15 cellular contexts compared by ENCODE assay signal in the genomic region with DNA sequence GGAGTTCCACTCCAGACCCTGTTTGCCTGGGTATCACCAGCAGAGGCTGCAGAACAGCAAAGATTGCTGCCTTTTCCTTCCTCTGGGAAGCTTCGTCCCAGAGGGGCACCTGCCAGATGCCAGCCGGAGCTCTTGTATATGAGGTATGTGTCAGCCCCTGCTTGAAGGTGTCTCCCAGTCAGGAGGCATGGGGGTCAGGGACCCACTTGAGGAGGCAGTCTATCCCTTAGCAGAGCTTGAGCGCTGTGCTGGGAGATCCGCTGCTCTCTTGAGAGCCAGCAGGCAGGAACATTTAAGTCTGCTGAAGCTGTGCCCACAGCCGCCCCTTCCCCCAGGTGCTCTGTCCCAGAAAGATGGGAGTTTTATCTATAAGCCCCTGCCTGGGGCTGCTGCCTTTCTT. TPM values are rescaled to one million over a fixed set of nuclear protein-coding genes. Genes with fewer than 3 reads are reported as not detected.
"Had no signal": no experiment of that assay in that cellular context is flagged by ENCODE, and none has a peak within 500 bp of the region (broad histone marks: within the 10 kb centered on the region; RNA-seq: fewer than 3 reads in every experiment).

No MANE protein-coding gene starts in this region.

RNA-seq across cellular contexts. Expression of a gene that starts 4.2 kb away (rescaled TPM):
- total RNA-seq: activated B cell treated with CpG ODN at 0.5 μM for 24 hours; activated CD4-positive, alpha-beta memory T cell treated with anti-CD3 and anti-CD28 coated beads for 36 hours; activated CD4-positive, alpha-beta memory T cell treated with anti-CD3 and anti-CD28 coated beads, Interleukin-2, amount 10 ng/mL, durations not matched to agents 7 days and 5 days; activated CD4-positive, alpha-beta T cell treated with anti-CD3 and anti-CD28 coated beads for 36 hours; activated CD4-positive, alpha-beta T cell treated with anti-CD3 and anti-CD28 coated beads, Interleukin-2, amount 10 ng/mL, durations not matched to agents 24 days and 14 days; activated CD4-positive, alpha-beta T cell treated with anti-CD3 and anti-CD28 coated beads, Interleukin-2, amount 10 ng/mL, durations not matched to agents 7 days and 5 days; activated CD8-positive, alpha-beta memory T cell treated with anti-CD3 and anti-CD28 coated beads for 36 hours; activated CD8-positive, alpha-beta memory T cell treated with anti-CD3 and anti-CD28 coated beads, Interleukin-2, amount 10 ng/mL, durations not matched to agents 7 days and 5 days; activated CD8-positive, alpha-beta T cell treated with anti-CD3 and anti-CD28 coated beads for 36 hours; activated CD8-positive, alpha-beta T cell treated with anti-CD3 and anti-CD28 coated beads, Interleukin-2, amount 10 ng/mL, durations not matched to agents 7 days and 5 days; T-helper 1 cell treated with Interleukin-12 subunit alpha and Interleukin-12 subunit beta and Interleukin-4 antibody, amounts not matched to agents 30 ng/mL and 1 ng/mL, for 36 hours; T-helper 17 cell; T-helper 2 cell treated with Interferon-gamma antibody and Interleukin-4, amounts not matched to agents 100 ng/mL and 5 ng/mL, for 36 hours; WTC11 had no signal

RNA-seq across cellular contexts. Expression of a gene that starts 22.5 kb away (rescaled TPM):
- total RNA-seq: activated B cell treated with CpG ODN at 0.5 μM for 24 hours; activated CD4-positive, alpha-beta memory T cell treated with anti-CD3 and anti-CD28 coated beads for 36 hours; activated CD4-positive, alpha-beta memory T cell treated with anti-CD3 and anti-CD28 coated beads, Interleukin-2, amount 10 ng/mL, durations not matched to agents 7 days and 5 days; activated CD4-positive, alpha-beta T cell treated with anti-CD3 and anti-CD28 coated beads for 36 hours; activated CD4-positive, alpha-beta T cell treated with anti-CD3 and anti-CD28 coated beads, Interleukin-2, amount 10 ng/mL, durations not matched to agents 24 days and 14 days; activated CD4-positive, alpha-beta T cell treated with anti-CD3 and anti-CD28 coated beads, Interleukin-2, amount 10 ng/mL, durations not matched to agents 7 days and 5 days; activated CD8-positive, alpha-beta memory T cell treated with anti-CD3 and anti-CD28 coated beads for 36 hours; activated CD8-positive, alpha-beta memory T cell treated with anti-CD3 and anti-CD28 coated beads, Interleukin-2, amount 10 ng/mL, durations not matched to agents 7 days and 5 days; activated CD8-positive, alpha-beta T cell treated with anti-CD3 and anti-CD28 coated beads for 36 hours; activated CD8-positive, alpha-beta T cell treated with anti-CD3 and anti-CD28 coated beads, Interleukin-2, amount 10 ng/mL, durations not matched to agents 7 days and 5 days; T-cell; T-helper 1 cell treated with Interleukin-12 subunit alpha and Interleukin-12 subunit beta and Interleukin-4 antibody, amounts not matched to agents 30 ng/mL and 1 ng/mL, for 36 hours; T-helper 17 cell; T-helper 2 cell treated with Interferon-gamma antibody and Interleukin-4, amounts not matched to agents 100 ng/mL and 5 ng/mL, for 36 hours; WTC11 had no signal

RNA-seq across cellular contexts. Expression of a gene that starts 32.1 kb away (rescaled TPM):
- total RNA-seq: activated B cell treated with CpG ODN at 0.5 μM for 24 hours; activated CD4-positive, alpha-beta memory T cell treated with anti-CD3 and anti-CD28 coated beads for 36 hours; activated CD4-positive, alpha-beta memory T cell treated with anti-CD3 and anti-CD28 coated beads, Interleukin-2, amount 10 ng/mL, durations not matched to agents 7 days and 5 days; activated CD4-positive, alpha-beta T cell treated with anti-CD3 and anti-CD28 coated beads for 36 hours; activated CD4-positive, alpha-beta T cell treated with anti-CD3 and anti-CD28 coated beads, Interleukin-2, amount 10 ng/mL, durations not matched to agents 24 days and 14 days; activated CD4-positive, alpha-beta T cell treated with anti-CD3 and anti-CD28 coated beads, Interleukin-2, amount 10 ng/mL, durations not matched to agents 7 days and 5 days; activated CD8-positive, alpha-beta memory T cell treated with anti-CD3 and anti-CD28 coated beads for 36 hours; activated CD8-positive, alpha-beta memory T cell treated with anti-CD3 and anti-CD28 coated beads, Interleukin-2, amount 10 ng/mL, durations not matched to agents 7 days and 5 days; activated CD8-positive, alpha-beta T cell treated with anti-CD3 and anti-CD28 coated beads for 36 hours; activated CD8-positive, alpha-beta T cell treated with anti-CD3 and anti-CD28 coated beads, Interleukin-2, amount 10 ng/mL, durations not matched to agents 7 days and 5 days; T-cell; T-helper 1 cell treated with Interleukin-12 subunit alpha and Interleukin-12 subunit beta and Interleukin-4 antibody, amounts not matched to agents 30 ng/mL and 1 ng/mL, for 36 hours; T-helper 17 cell; T-helper 2 cell treated with Interferon-gamma antibody and Interleukin-4, amounts not matched to agents 100 ng/mL and 5 ng/mL, for 36 hours; WTC11 had no signal
